Comparison of ENCODE assay signal across 1 cellular context in genomic region chr14:31037709-31038221, GRCh38.
A peak's percentile ranks its signal among the peaks of the same experiment; 100 is the strongest.
TF ChIP-seq lines count a peak whose summit lies in the region.

No MANE protein-coding gene starts in this region.

TF ChIP-seq in HepG2, 621 proteins besides CTCF, POLR2A, EP300 and RAD21 (continued from another document and continues in another):
- TF ChIP-seq ZNF12 (CRISPR knock-in tag; IDR thresholded peaks at IDR 0.05) (peak; percentile 60; the same call in 1 of the 2 replicates), KLF15 (CRISPR knock-in tag; IDR thresholded peaks at IDR 0.05; ENCODE audit: borderline replicate concordance) (no peak), ZNF232 (CRISPR knock-in tag; IDR thresholded peaks at IDR 0.05; ENCODE audit: borderline replicate concordance) (no peak), SIN3B (IDR thresholded peaks at IDR 0.05; ENCODE audit: low read length) (no peak), CBX2 (IDR thresholded peaks at IDR 0.05; ENCODE audit: low read depth, low read length) (no peak), CBX2 (CRISPR knock-in tag; IDR thresholded peaks at IDR 0.05; ENCODE audit: low read depth) (no peak), NR2F6 (IDR thresholded peaks at IDR 0.05) (0 out of 2 replicates have a peak, but pooled peaks have one; percentile 13), NR2F6 (CRISPR knock-in tag; IDR thresholded peaks at IDR 0.05) (0 out of 2 replicates have a peak, but pooled peaks have one; percentile 16), ZNF780A (CRISPR knock-in tag; IDR thresholded peaks at IDR 0.05) (no peak), SIX1 (CRISPR knock-in tag; IDR thresholded peaks at IDR 0.05; ENCODE audit: borderline replicate concordance) (no peak; the same call in 1 of the 2 replicates), ZNF724P (CRISPR knock-in tag; IDR thresholded peaks at IDR 0.05; ENCODE audit: borderline replicate concordance) (no peak), NFE2L2 (IDR thresholded peaks at IDR 0.05; ENCODE audit: low read length) (no peak), RFX5 (IDR thresholded peaks at IDR 0.05; ENCODE audit: low read depth, low read length) (no peak), LRRFIP1 (CRISPR knock-in tag; conservative IDR thresholded peaks at IDR 0.05) (no peak), DPF2 (CRISPR knock-in tag; IDR thresholded peaks at IDR 0.05; ENCODE audit: borderline replicate concordance, low read depth) (peak; percentile 44; the same call in 1 of the 2 replicates), ZFY (CRISPR knock-in tag; IDR thresholded peaks at IDR 0.05) (no peak; the same call in 1 of the 2 replicates), CEBPZ (IDR thresholded peaks at IDR 0.05; ENCODE audit: low read length) (no peak), ZNF451 (CRISPR knock-in tag; IDR thresholded peaks at IDR 0.05) (no peak), HNRNPUL1 (IDR thresholded peaks at IDR 0.05; ENCODE audit: low read depth, low read length) (no peak), ZNF704 (CRISPR knock-in tag; IDR thresholded peaks at IDR 0.05; ENCODE audit: borderline replicate concordance) (no peak), HMGXB4 (CRISPR knock-in tag; IDR thresholded peaks at IDR 0.05; ENCODE audit: borderline replicate concordance in 1 of 2, low read depth in 1 of 2) (no peak), ZNF597 (CRISPR knock-in tag; IDR thresholded peaks at IDR 0.05) (no peak), TFDP2 (CRISPR knock-in tag; IDR thresholded peaks at IDR 0.05) (no peak), ZSCAN30 (CRISPR knock-in tag; IDR thresholded peaks at IDR 0.05) (no peak), ZNF484 (CRISPR knock-in tag; IDR thresholded peaks at IDR 0.05; ENCODE audit: borderline replicate concordance, low read depth) (no peak), ZFP41 (CRISPR knock-in tag; IDR thresholded peaks at IDR 0.05; ENCODE audit: borderline replicate concordance) (no peak), XBP1 (CRISPR knock-in tag; IDR thresholded peaks at IDR 0.05) (no peak), ZNF33A (CRISPR knock-in tag; IDR thresholded peaks at IDR 0.05; ENCODE audit: borderline replicate concordance) (no peak), ZNF282 (IDR thresholded peaks at IDR 0.05; ENCODE audit: partially characterized antibody) (no peak), ATF3 (CRISPR knock-in tag; IDR thresholded peaks at IDR 0.05) (no peak), HOXD1 (CRISPR knock-in tag; IDR thresholded peaks at IDR 0.05) (no peak), ZNF24 (IDR thresholded peaks at IDR 0.05) (no peak), NFKB2 (CRISPR knock-in tag; IDR thresholded peaks at IDR 0.05; ENCODE audit: borderline replicate concordance) (no peak), ZBTB4 (CRISPR knock-in tag; IDR thresholded peaks at IDR 0.05; ENCODE audit: borderline replicate concordance) (no peak), ZNF354B (CRISPR knock-in tag; IDR thresholded peaks at IDR 0.05) (no peak), RFX1 (IDR thresholded peaks at IDR 0.05) (no peak), NFE2L1 (CRISPR knock-in tag; IDR thresholded peaks at IDR 0.05; ENCODE audit: borderline replicate concordance) (no peak), HOMEZ (CRISPR knock-in tag; IDR thresholded peaks at IDR 0.05; ENCODE audit: low read depth) (no peak), NR2C2 (CRISPR knock-in tag; IDR thresholded peaks at IDR 0.05; ENCODE audit: borderline replicate concordance) (peak; percentile 70; the same call in 1 of the 2 replicates), ELF3 (CRISPR knock-in tag; IDR thresholded peaks at IDR 0.05) (peak; percentile 45; the same call in 1 of the 2 replicates), NFIC (IDR thresholded peaks at IDR 0.05; ENCODE audit: low read length) (peak; percentile 58; the same call in 1 of the 2 replicates), ZNF766 (CRISPR knock-in tag; IDR thresholded peaks at IDR 0.05; ENCODE audit: borderline replicate concordance) (no peak), AGO1 (IDR thresholded peaks at IDR 0.05; ENCODE audit: low read depth, low read length, poor library complexity, severe bottlenecking) (no peak), MIXL1 (CRISPR knock-in tag; IDR thresholded peaks at IDR 0.05) (peak; percentile 23; the same call in 1 of the 2 replicates), ZNF775 (CRISPR knock-in tag; IDR thresholded peaks at IDR 0.05; ENCODE audit: borderline replicate concordance) (no peak), ZMYM4 (CRISPR knock-in tag; IDR thresholded peaks at IDR 0.05) (0 out of 2 replicates have a peak, but pooled peaks have one; percentile 21), ATF2 (CRISPR knock-in tag; IDR thresholded peaks at IDR 0.05) (no peak), ZBTB3 (CRISPR knock-in tag; IDR thresholded peaks at IDR 0.05; ENCODE audit: borderline replicate concordance, low read depth) (no peak), TCF12 (IDR thresholded peaks at IDR 0.05) (no peak), TCF12 (CRISPR knock-in tag; IDR thresholded peaks at IDR 0.05) (no peak)
